Comparison of ENCODE assay signal across 1 cellular context in the genomic region with DNA sequence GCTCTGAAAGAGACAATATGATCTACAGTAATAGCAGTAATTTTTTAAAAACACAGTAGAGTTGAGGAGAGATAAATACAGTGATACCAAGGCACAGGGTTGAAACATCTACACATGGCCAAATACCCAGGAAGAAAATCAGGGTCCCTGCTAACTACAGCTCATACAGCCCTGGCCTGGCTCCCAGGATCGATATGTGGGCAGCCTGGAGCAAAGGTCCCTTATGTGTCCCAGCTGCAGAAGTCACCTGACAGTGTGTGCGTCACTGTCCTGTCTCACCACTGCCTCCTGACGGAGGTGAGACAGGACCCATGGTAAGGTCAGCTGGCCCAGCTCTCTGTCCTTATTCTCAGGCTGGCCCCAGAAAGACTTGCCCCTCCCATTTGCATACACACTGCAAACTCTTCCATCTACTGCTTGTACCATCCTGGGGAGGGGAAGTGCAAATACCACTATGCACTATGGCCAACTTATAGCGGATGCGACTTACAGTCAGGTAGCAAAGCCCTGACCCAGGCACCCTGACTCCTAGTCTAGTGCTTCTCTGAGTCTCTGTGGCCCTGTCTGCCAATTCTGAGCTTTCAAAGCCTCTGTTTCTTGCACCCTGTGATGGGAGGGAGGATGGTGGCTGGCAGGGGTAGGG.
A peak's percentile ranks its signal among the peaks of the same experiment; 100 is the strongest.
TF ChIP-seq lines count a peak whose summit lies in the region.

No MANE protein-coding gene starts in this region.

TF ChIP-seq in HepG2, 621 proteins besides CTCF, POLR2A, EP300 and RAD21 (continued from another document and continues in another):
- TF ChIP-seq, protein P1, sequence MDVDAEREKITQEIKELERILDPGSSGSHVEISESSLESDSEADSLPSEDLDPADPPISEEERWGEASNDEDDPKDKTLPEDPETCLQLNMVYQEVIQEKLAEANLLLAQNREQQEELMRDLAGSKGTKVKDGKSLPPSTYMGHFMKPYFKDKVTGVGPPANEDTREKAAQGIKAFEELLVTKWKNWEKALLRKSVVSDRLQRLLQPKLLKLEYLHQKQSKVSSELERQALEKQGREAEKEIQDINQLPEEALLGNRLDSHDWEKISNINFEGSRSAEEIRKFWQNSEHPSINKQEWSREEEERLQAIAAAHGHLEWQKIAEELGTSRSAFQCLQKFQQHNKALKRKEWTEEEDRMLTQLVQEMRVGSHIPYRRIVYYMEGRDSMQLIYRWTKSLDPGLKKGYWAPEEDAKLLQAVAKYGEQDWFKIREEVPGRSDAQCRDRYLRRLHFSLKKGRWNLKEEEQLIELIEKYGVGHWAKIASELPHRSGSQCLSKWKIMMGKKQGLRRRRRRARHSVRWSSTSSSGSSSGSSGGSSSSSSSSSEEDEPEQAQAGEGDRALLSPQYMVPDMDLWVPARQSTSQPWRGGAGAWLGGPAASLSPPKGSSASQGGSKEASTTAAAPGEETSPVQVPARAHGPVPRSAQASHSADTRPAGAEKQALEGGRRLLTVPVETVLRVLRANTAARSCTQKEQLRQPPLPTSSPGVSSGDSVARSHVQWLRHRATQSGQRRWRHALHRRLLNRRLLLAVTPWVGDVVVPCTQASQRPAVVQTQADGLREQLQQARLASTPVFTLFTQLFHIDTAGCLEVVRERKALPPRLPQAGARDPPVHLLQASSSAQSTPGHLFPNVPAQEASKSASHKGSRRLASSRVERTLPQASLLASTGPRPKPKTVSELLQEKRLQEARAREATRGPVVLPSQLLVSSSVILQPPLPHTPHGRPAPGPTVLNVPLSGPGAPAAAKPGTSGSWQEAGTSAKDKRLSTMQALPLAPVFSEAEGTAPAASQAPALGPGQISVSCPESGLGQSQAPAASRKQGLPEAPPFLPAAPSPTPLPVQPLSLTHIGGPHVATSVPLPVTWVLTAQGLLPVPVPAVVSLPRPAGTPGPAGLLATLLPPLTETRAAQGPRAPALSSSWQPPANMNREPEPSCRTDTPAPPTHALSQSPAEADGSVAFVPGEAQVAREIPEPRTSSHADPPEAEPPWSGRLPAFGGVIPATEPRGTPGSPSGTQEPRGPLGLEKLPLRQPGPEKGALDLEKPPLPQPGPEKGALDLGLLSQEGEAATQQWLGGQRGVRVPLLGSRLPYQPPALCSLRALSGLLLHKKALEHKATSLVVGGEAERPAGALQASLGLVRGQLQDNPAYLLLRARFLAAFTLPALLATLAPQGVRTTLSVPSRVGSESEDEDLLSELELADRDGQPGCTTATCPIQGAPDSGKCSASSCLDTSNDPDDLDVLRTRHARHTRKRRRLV (CRISPR knock-in tag; IDR thresholded peaks at IDR 0.05): no peak
- TF ChIP-seq EHMT2 (IDR thresholded peaks at IDR 0.05; ENCODE audit: borderline replicate concordance, low read depth, low read length): no peak
- TF ChIP-seq KLF13 (CRISPR knock-in tag; IDR thresholded peaks at IDR 0.05): no peak
- TF ChIP-seq ZNF597 (CRISPR knock-in tag; IDR thresholded peaks at IDR 0.05): no peak
- peak; percentile 53; the same call in 1 of the 2 replicates for TF ChIP-seq ELF1 (CRISPR knock-in tag; IDR thresholded peaks at IDR 0.05)
- peak; percentile 91 for TF ChIP-seq ZFP1 (CRISPR knock-in tag; IDR thresholded peaks at IDR 0.05)
- TF ChIP-seq, protein P2, sequence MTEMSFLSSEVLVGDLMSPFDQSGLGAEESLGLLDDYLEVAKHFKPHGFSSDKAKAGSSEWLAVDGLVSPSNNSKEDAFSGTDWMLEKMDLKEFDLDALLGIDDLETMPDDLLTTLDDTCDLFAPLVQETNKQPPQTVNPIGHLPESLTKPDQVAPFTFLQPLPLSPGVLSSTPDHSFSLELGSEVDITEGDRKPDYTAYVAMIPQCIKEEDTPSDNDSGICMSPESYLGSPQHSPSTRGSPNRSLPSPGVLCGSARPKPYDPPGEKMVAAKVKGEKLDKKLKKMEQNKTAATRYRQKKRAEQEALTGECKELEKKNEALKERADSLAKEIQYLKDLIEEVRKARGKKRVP (CRISPR knock-in tag; IDR thresholded peaks at IDR 0.05): no peak
- peak; percentile 89; the same call in 1 of the 2 replicates for TF ChIP-seq NCOR1 (IDR thresholded peaks at IDR 0.05; ENCODE audit: borderline replicate concordance, low read length)
- peak; percentile 93 for TF ChIP-seq RXRB (CRISPR knock-in tag; IDR thresholded peaks at IDR 0.05; ENCODE audit: borderline replicate concordance)
- peak; percentile 63; the same call in 1 of the 2 replicates for TF ChIP-seq YEATS2 (CRISPR knock-in tag; IDR thresholded peaks at IDR 0.05; ENCODE audit: borderline replicate concordance)
- TF ChIP-seq, protein P3, sequence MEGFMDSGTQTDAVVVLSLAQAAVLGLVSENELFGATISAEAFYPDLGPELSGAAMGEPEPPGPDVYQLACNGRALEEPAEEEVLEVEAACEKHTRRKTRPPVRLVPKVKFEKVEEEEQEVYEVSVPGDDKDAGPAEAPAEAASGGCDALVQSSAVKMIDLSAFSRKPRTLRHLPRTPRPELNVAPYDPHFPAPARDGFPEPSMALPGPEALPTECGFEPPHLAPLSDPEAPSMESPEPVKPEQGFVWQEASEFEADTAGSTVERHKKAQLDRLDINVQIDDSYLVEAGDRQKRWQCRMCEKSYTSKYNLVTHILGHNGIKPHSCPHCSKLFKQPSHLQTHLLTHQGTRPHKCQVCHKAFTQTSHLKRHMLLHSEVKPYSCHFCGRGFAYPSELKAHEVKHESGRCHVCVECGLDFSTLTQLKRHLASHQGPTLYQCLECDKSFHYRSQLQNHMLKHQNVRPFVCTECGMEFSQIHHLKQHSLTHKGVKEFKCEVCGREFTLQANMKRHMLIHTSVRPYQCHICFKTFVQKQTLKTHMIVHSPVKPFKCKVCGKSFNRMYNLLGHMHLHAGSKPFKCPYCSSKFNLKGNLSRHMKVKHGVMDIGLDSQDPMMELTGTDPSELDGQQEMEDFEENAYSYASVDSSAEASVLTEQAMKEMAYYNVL (CRISPR knock-in tag; IDR thresholded peaks at IDR 0.05; ENCODE audit: borderline replicate concordance): peak; percentile 69; the same call in 1 of the 2 replicates
- no peak for TF ChIP-seq IKZF1 (IDR thresholded peaks at IDR 0.05)
- peak; percentile 38; the same call in 1 of the 2 replicates for TF ChIP-seq BCL6 (CRISPR knock-in tag; IDR thresholded peaks at IDR 0.05)
- peak; percentile 68; the same call in 1 of the 2 replicates for TF ChIP-seq KDM2A (CRISPR knock-in tag; IDR thresholded peaks at IDR 0.05; ENCODE audit: borderline replicate concordance, low read depth)
- TF ChIP-seq ZNF660 (CRISPR knock-in tag; IDR thresholded peaks at IDR 0.05; ENCODE audit: borderline replicate concordance, low read depth): no peak
- TF ChIP-seq, protein P4, sequence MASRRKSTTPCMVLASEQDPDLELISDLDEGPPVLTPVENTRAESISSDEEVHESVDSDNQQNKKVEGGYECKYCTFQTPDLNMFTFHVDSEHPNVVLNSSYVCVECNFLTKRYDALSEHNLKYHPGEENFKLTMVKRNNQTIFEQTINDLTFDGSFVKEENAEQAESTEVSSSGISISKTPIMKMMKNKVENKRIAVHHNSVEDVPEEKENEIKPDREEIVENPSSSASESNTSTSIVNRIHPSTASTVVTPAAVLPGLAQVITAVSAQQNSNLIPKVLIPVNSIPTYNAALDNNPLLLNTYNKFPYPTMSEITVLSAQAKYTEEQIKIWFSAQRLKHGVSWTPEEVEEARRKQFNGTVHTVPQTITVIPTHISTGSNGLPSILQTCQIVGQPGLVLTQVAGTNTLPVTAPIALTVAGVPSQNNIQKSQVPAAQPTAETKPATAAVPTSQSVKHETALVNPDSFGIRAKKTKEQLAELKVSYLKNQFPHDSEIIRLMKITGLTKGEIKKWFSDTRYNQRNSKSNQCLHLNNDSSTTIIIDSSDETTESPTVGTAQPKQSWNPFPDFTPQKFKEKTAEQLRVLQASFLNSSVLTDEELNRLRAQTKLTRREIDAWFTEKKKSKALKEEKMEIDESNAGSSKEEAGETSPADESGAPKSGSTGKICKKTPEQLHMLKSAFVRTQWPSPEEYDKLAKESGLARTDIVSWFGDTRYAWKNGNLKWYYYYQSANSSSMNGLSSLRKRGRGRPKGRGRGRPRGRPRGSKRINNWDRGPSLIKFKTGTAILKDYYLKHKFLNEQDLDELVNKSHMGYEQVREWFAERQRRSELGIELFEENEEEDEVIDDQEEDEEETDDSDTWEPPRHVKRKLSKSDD (CRISPR knock-in tag; IDR thresholded peaks at IDR 0.05; ENCODE audit: low read depth): peak; percentile 90
- TF ChIP-seq ZNF720 (CRISPR knock-in tag; IDR thresholded peaks at IDR 0.05): no peak
- no peak for TF ChIP-seq ZNF547 (CRISPR knock-in tag; IDR thresholded peaks at IDR 0.05)
- TF ChIP-seq ZNF589 (CRISPR knock-in tag; conservative IDR thresholded peaks at IDR 0.05): no peak
- TF ChIP-seq SP4 (CRISPR knock-in tag; IDR thresholded peaks at IDR 0.05): peak; percentile 50; the same call in 1 of the 2 replicates
- no peak for TF ChIP-seq ZNF639 (CRISPR knock-in tag; conservative IDR thresholded peaks at IDR 0.05)
- 0 out of 2 replicates have a peak, but pooled peaks have one; percentile 23 for TF ChIP-seq WIZ (CRISPR knock-in tag; IDR thresholded peaks at IDR 0.05)
- TF ChIP-seq ZNF224 (CRISPR knock-in tag; IDR thresholded peaks at IDR 0.05): no peak
- no peak for TF ChIP-seq ZBTB44 (CRISPR knock-in tag; IDR thresholded peaks at IDR 0.05)
- TF ChIP-seq ZNF232 (CRISPR knock-in tag; IDR thresholded peaks at IDR 0.05; ENCODE audit: borderline replicate concordance): peak; percentile 57; the same call in 1 of the 2 replicates
- no peak for TF ChIP-seq TBX3 (IDR thresholded peaks at IDR 0.05; ENCODE audit: borderline replicate concordance)
- TF ChIP-seq ZBTB7A (CRISPR knock-in tag; IDR thresholded peaks at IDR 0.05): peak; percentile 57; the same call in 1 of the 2 replicates
- TF ChIP-seq HOXA9 (CRISPR knock-in tag; IDR thresholded peaks at IDR 0.05; ENCODE audit: borderline replicate concordance): no peak
- no peak for TF ChIP-seq GLMP (CRISPR knock-in tag; IDR thresholded peaks at IDR 0.05; ENCODE audit: borderline replicate concordance)
- peak; percentile 78; the same call in 1 of the 2 replicates for TF ChIP-seq ZNF431 (CRISPR knock-in tag; IDR thresholded peaks at IDR 0.05; ENCODE audit: borderline replicate concordance, low read depth)
- no peak for TF ChIP-seq ZNF496 (CRISPR knock-in tag; IDR thresholded peaks at IDR 0.05; ENCODE audit: insufficient replicate concordance)
- TF ChIP-seq ZNF430 (CRISPR knock-in tag; IDR thresholded peaks at IDR 0.05): peak; percentile 89
- no peak for TF ChIP-seq DMTF1 (CRISPR knock-in tag; IDR thresholded peaks at IDR 0.05)
- TF ChIP-seq PHF5A (CRISPR knock-in tag; IDR thresholded peaks at IDR 0.05; ENCODE audit: low read depth, unreplicated experiment): peak; percentile 85
